Comparison of ENCODE assay signal across 23 cellular contexts in genomic region chr11:119714590-119714989, GRCh38.
"Had no signal": no experiment of that assay in that cellular context is flagged by ENCODE, and none has a peak within 500 bp of the region (broad histone marks: within the 10 kb centered on the region; RNA-seq: fewer than 3 reads in every experiment).

No MANE protein-coding gene starts in this region.

- H3K9me3 ChIP-seq: left ventricle myocardium inferior, upper lobe of left lung had no signal

- H3K36me3 ChIP-seq: brain microvascular endothelial cell, left ventricle myocardium inferior, upper lobe of left lung had no signal

- DNase-seq: activated CD8-positive, alpha-beta memory T cell treated with anti-CD3 and anti-CD28 coated beads for 24 hours; activated CD8-positive, alpha-beta memory T cell treated with anti-CD3 and anti-CD28 coated beads, Interleukin-2, amount 50 U/mL, for 4 hours; activated T-cell treated with anti-CD3 and anti-CD28 coated beads, Interleukin-2, amount 50 U/mL, for 24 hours; aorta; brain microvascular endothelial cell; caudate nucleus; effector CD4-positive, alpha-beta T cell; erythroblast; hippocampal formation; left ventricle myocardium inferior; midbrain; natural killer cell; small intestine; stimulated activated CD4-positive, alpha-beta T cell treated with anti-CD3 and anti-CD28 coated beads, Interleukin-2, amount 100 ng/mL, for 24 hours; stimulated activated naive CD8-positive, alpha-beta T cell treated with anti-CD3 and anti-CD28 coated beads, Interleukin-15, amount 100 ng/mL, for 72 hours; T-helper 1 cell; upper lobe of left lung had no signal

- H3K27ac ChIP-seq: brain microvascular endothelial cell, left ventricle myocardium inferior, upper lobe of left lung had no signal

- H3K4me3 Mint-ChIP-seq: activated T-cell treated with anti-CD3 and anti-CD28 coated beads, Interleukin-2, amount 50 U/mL, for 24 hours; activated T-helper 17 cell treated with anti-CD3 and anti-CD28 coated beads, Interleukin-2, amount 50 U/mL, for 72 hours; dendritic cell treated with granulocyte-macrophage colony-stimulating factor and Interleukin-4, amounts not matched to agents 40 ng/mL and 50 ng/mL, for 4 days; natural killer cell; stimulated activated effector memory CD8-positive, alpha-beta T cell treated with anti-CD3 and anti-CD28 coated beads, Interleukin-12 subunit alpha, Interleukin-12 subunit beta, amount 100 ng/mL, for 72 hours; stimulated activated naive CD8-positive, alpha-beta T cell treated with anti-CD3 and anti-CD28 coated beads, Interleukin-15, amount 100 ng/mL, for 72 hours; WTC11 had no signal

- H3K27me3 ChIP-seq: brain microvascular endothelial cell, upper lobe of left lung had no signal

- H3K9me3 Mint-ChIP-seq: activated naive CD4-positive, alpha-beta T cell treated with anti-CD3 and anti-CD28 coated beads, Interleukin-2, amount 50 U/mL, for 72 hours; activated T-cell treated with anti-CD3 and anti-CD28 coated beads, Interleukin-2, amount 50 U/mL, for 24 hours; activated T-helper 17 cell treated with anti-CD3 and anti-CD28 coated beads, Interleukin-2, amount 50 U/mL, for 72 hours; dendritic cell treated with granulocyte-macrophage colony-stimulating factor and Interleukin-4, amounts not matched to agents 40 ng/mL and 50 ng/mL, for 4 days; natural killer cell; stimulated activated effector memory CD8-positive, alpha-beta T cell treated with anti-CD3 and anti-CD28 coated beads, Interleukin-12 subunit alpha, Interleukin-12 subunit beta, amount 100 ng/mL, for 72 hours; stimulated activated naive CD8-positive, alpha-beta T cell treated with anti-CD3 and anti-CD28 coated beads, Interleukin-15, amount 100 ng/mL, for 72 hours; WTC11 had no signal

- H3K4me1 Mint-ChIP-seq: activated T-helper 17 cell treated with anti-CD3 and anti-CD28 coated beads, Interleukin-2, amount 50 U/mL, for 72 hours had no signal

- ATAC-seq: activated naive CD4-positive, alpha-beta T cell treated with anti-CD3 and anti-CD28 coated beads, Interleukin-2, amount 50 U/mL, for 72 hours; activated T-helper 17 cell treated with anti-CD3 and anti-CD28 coated beads, Interleukin-2, amount 50 U/mL, for 72 hours; natural killer cell; sciatic nerve; stimulated activated effector memory CD8-positive, alpha-beta T cell treated with anti-CD3 and anti-CD28 coated beads, Interleukin-12 subunit alpha, Interleukin-12 subunit beta, amount 100 ng/mL, for 72 hours; WTC11 had no signal

- H3K4me3 ChIP-seq: left ventricle myocardium inferior, upper lobe of left lung had no signal

- H3K36me3 Mint-ChIP-seq: activated naive CD4-positive, alpha-beta T cell treated with anti-CD3 and anti-CD28 coated beads, Interleukin-2, amount 50 U/mL, for 72 hours; natural killer cell; WTC11 had no signal

- H3K27ac Mint-ChIP-seq: activated T-cell treated with anti-CD3 and anti-CD28 coated beads, Interleukin-2, amount 50 U/mL, for 24 hours; activated T-helper 17 cell treated with anti-CD3 and anti-CD28 coated beads, Interleukin-2, amount 50 U/mL, for 72 hours; dendritic cell treated with granulocyte-macrophage colony-stimulating factor and Interleukin-4, amounts not matched to agents 40 ng/mL and 50 ng/mL, for 4 days; natural killer cell; stimulated activated effector memory CD8-positive, alpha-beta T cell treated with anti-CD3 and anti-CD28 coated beads, Interleukin-12 subunit alpha, Interleukin-12 subunit beta, amount 100 ng/mL, for 72 hours; stimulated activated naive CD8-positive, alpha-beta T cell treated with anti-CD3 and anti-CD28 coated beads, Interleukin-15, amount 100 ng/mL, for 72 hours; WTC11 had no signal

- H3K27me3 Mint-ChIP-seq: dendritic cell treated with granulocyte-macrophage colony-stimulating factor and Interleukin-4, amounts not matched to agents 40 ng/mL and 50 ng/mL, for 4 days had no signal
